1 cellular context compared by ENCODE assay signal in genomic region chr2:101540518-101540917, GRCh38.
TF ChIP-seq lines count a peak whose summit lies in the region.

No MANE protein-coding gene starts in this region.

TF ChIP-seq in WTC11, 78 proteins besides CTCF, POLR2A, EP300 and RAD21 (continued from another document):
- TF ChIP-seq ARID4B (CRISPR knock-in tag; IDR thresholded peaks at IDR 0.05; ENCODE audit: borderline replicate concordance) (no peak), TEAD4 (CRISPR knock-in tag; IDR thresholded peaks at IDR 0.05) (no peak), NFYB (CRISPR knock-in tag; conservative IDR thresholded peaks at IDR 0.05; ENCODE audit: low read depth) (no peak), MLX (CRISPR knock-in tag; IDR thresholded peaks at IDR 0.05) (no peak), GTF2I (CRISPR knock-in tag; conservative IDR thresholded peaks at IDR 0.05) (no peak), FOXK1 (CRISPR knock-in tag; IDR thresholded peaks at IDR 0.05) (no peak), EMX1 (CRISPR knock-in tag; IDR thresholded peaks at IDR 0.05) (no peak)
- TF ChIP-seq, protein P1, sequence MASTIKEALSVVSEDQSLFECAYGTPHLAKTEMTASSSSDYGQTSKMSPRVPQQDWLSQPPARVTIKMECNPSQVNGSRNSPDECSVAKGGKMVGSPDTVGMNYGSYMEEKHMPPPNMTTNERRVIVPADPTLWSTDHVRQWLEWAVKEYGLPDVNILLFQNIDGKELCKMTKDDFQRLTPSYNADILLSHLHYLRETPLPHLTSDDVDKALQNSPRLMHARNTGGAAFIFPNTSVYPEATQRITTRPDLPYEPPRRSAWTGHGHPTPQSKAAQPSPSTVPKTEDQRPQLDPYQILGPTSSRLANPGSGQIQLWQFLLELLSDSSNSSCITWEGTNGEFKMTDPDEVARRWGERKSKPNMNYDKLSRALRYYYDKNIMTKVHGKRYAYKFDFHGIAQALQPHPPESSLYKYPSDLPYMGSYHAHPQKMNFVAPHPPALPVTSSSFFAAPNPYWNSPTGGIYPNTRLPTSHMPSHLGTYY (CRISPR knock-in tag; IDR thresholded peaks at IDR 0.05): no peak
TF ChIP-seq in WTC11: peak in this region for 0.
